ENCODE assay signal across 8 cellular contexts in genomic region chr17:45098869-45099616, GRCh38. TPM values are rescaled to one million over a fixed set of nuclear protein-coding genes. Genes with fewer than 3 reads are reported as not detected.
DNase-seq lines count a peak whose midpoint lies in the region; ATAC-seq, FAIRE-seq and TF ChIP-seq lines count a peak whose summit lies in the region.

No MANE protein-coding gene starts in this region.

- no peak overlapping the region for H3K4me3 ChIP-seq in bronchial epithelial cell (ENCODE audit: low read depth, low read length)

- ATAC-seq in activated CD4-positive, CD25-positive, alpha-beta regulatory T cell treated with anti-CD3 and anti-CD28 coated beads, Interleukin-2, amount 50 U/mL, for 24 hours, result peak; percentile 80 to 86
- ATAC-seq in HG03460 (IDR thresholded peaks at IDR 0.05; ENCODE audit: unreplicated experiment), result no peak

- peaks cover 53% of the 10 kb centered on the region for H3K36me3 ChIP-seq in bronchial epithelial cell (ENCODE audit: control insufficient read depth, insufficient read depth, low read length)

- no peaks in the 10 kb centered on the region for H3K27me3 ChIP-seq in bronchial epithelial cell (ENCODE audit: control insufficient read depth, insufficient read depth, low read length)

- DNase-seq in SIG-M5 treated with dmso at 0.1 percent for 504 hours (lab: John Stamatoyannopoulos, UW; ENCODE audit: unreplicated experiment) (peak; percentile 48), SIG-M5 (lab: John Stamatoyannopoulos, UW) (no peak), NCI-H2196 (lab: John Stamatoyannopoulos, UW; ENCODE audit: unreplicated experiment) (peak; percentile 92), bronchial epithelial cell (ENCODE audit: low read depth) (peak; percentile 68), islet precursor cell (peak; percentile 96)
- DNase-seq in stimulated activated CD4-positive, alpha-beta T cell treated with anti-CD3 and anti-CD28 coated beads, Interleukin-1b, Interleukin-23, amount 100 ng/mL, for 1 hour (ENCODE audit: low read depth in 2 of 2), result peak; percentile 27 to 55

- TF ChIP-seq CTCF in bronchial epithelial cell (IDR thresholded peaks at IDR 0.05; ENCODE audit: insufficient read depth, low read length, severe bottlenecking), result peak; percentile 92

- no peak for FAIRE-seq in bronchial epithelial cell (lab: Jason Lieb, UNC)

RNA-seq across cellular contexts. Expression of gene PLCD3, which starts 33.3 kb away (rescaled TPM):
- total RNA-seq in bronchial epithelial cell, result 33.9 and 44.0 TPM in 2 replicates

RNA-seq across cellular contexts. Expression of gene ACBD4, which starts 36.4 kb away (rescaled TPM):
- 6.1 and 8.7 TPM in 2 replicates for total RNA-seq in bronchial epithelial cell

RNA-seq across cellular contexts. Expression of gene NMT1, which starts 37.9 kb away (rescaled TPM):
- 48.1 and 54.2 TPM in 2 replicates for total RNA-seq in bronchial epithelial cell

RNA-seq across cellular contexts. Expression of gene DCAKD, which starts 47.6 kb away (rescaled TPM):
- 18.2 and 25.9 TPM in 2 replicates for total RNA-seq in bronchial epithelial cell

RNA-seq across cellular contexts. Expression of gene HEXIM1, which starts 49.2 kb away (rescaled TPM):
- 7.1 and 12.5 TPM in 2 replicates for total RNA-seq in bronchial epithelial cell
